ENCODE assay signal across 8 cellular contexts in the genomic region with DNA sequence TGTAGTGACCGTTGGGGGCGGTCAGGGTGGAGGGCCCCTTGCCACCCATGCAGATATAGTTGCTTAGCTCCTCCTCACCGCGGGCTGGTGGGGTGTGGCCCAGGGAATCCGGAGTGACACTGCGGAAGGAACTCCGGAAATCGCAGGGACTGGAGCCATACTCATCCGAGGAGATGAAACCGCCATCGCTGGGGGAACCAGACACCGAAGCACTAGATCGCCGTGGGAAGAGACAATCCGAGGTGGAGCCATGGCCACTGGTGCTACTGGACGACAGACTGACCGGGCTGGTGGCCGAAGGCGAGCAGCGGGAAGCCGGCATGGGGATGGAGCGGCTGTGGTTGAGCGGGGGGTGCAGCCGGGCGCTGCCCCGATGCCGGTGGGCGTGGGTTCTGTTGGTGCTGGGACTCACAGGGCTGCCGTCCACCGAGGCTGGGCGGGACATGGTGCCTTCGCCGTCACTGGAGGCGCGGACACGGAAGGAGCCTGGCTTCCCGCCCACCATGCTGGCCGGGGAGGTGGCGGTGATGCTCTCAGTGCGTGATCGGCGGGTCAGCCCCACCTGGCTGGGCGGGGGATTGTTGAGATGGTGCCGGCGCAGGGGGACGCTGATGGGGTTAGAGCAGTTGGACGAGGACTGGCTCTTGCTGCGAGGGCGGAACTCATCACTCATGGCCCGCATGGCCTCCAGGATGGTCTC. TPM values are rescaled to one million over a fixed set of nuclear protein-coding genes. Genes with fewer than 3 reads are reported as not detected.
DNase-seq lines count a peak whose midpoint lies in the region; ATAC-seq, FAIRE-seq and TF ChIP-seq lines count a peak whose summit lies in the region.

No MANE protein-coding gene starts in this region.

- peak overlapping the region; percentile 71 for H3K9ac ChIP-seq in muscle layer of colon (ENCODE audit: low read length)

- peak overlapping the region; percentile 96 for H3K4me2 ChIP-seq in A549

- H3K4me3 ChIP-seq in A549 (peak overlapping the region; percentile 80), ectodermal cell (ENCODE audit: insufficient read depth, low read depth, low read length) (peak overlapping the region; percentile 92), muscle layer of colon (ENCODE audit: low read depth in 1 of 2, low read length in 2 of 2) (peak overlapping the region; percentile 83 to 96)

- H3K27me3 ChIP-seq in ectodermal cell (ENCODE audit: control insufficient read depth, insufficient read depth, low read length, poor library complexity, severe bottlenecking) (no peaks in the 10 kb centered on the region), muscle layer of colon (ENCODE audit: control insufficient read depth in 1 of 2, insufficient read depth in 2 of 2, low read length in 2 of 2) (no peaks in the 10 kb centered on the region)

- TF ChIP-seq EP300 in A549 (IDR thresholded peaks at IDR 0.05), result no peak

- TF ChIP-seq RAD21 in A549 (conservative IDR thresholded peaks at IDR 0.05 in 1 of 2, IDR thresholded peaks at IDR 0.05 in 1 of 2), result no peak

- CTCF ChIA-PET in A549 (lab: Yijun Ruan, JAX), result interaction anchor here (0.8 to 1.6 kb wide), 5 partner anchors 18 to 908 kb away, joined by 3 to 5 read pairs (median 4); no protein-coding TSS in a partner anchor

- TF ChIP-seq POLR2A in A549 (IDR thresholded peaks at IDR 0.05; ENCODE audit: low read length), result no peak

- POLR2A ChIA-PET in A549 (lab: Yijun Ruan, JAX), result interaction anchor here (1.0 to 2.0 kb wide), 3 partner anchors 612 to 682 kb away, joined by 3 to 7 read pairs (median 3); no protein-coding TSS in a partner anchor

- DNase-seq in A549 (ENCODE audit: low read depth in 1 of 2, low spot score in 1 of 2) (no peak), HT-29 (ENCODE audit: low spot score) (peak; percentile 74), iPS-NIHi11 (ENCODE audit: low spot score) (no peak)
- DNase-seq in stimulated activated CD4-positive, alpha-beta T cell treated with anti-CD3 and anti-CD28 coated beads, Interleukin-12 subunit alpha, Interleukin-12 subunit beta, amount 100 ng/mL, for 4 hours, result no peak

- no peak for TF ChIP-seq CTCF in A549 (IDR thresholded peaks at IDR 0.05)

- WGBS in A549 (ENCODE audit: missing lambda C conversion rate), result 96% methylated on average over 39 of the region's 50 CpGs
- 96 to 97% methylated on average over 50 of the region's 50 CpGs for WGBS in ectodermal cell, 2 experiments

- H3K27ac ChIP-seq in A549, result peak overlapping the region; percentile 95 to 100; a peak in 3 of 6 replicates
- H3K27ac ChIP-seq in ectodermal cell (ENCODE audit: insufficient read depth, low read depth, low read length, poor library complexity, severe bottlenecking), result no peak overlapping the region
- H3K27ac ChIP-seq in muscle layer of colon (ENCODE audit: low read depth, low read length), result peak overlapping the region; percentile 88

- H3K9me3 ChIP-seq in A549, result no peaks in the 10 kb centered on the region
- H3K9me3 ChIP-seq in ectodermal cell (ENCODE audit: control insufficient read depth, low read length), result no peaks in the 10 kb centered on the region
- H3K9me3 ChIP-seq in muscle layer of colon (ENCODE audit: low read length), result no peaks in the 10 kb centered on the region

- H3K36me3 ChIP-seq in ectodermal cell (ENCODE audit: control insufficient read depth, insufficient read depth, low read length), result peaks cover 14% of the 10 kb centered on the region
- H3K36me3 ChIP-seq in muscle layer of colon (ENCODE audit: insufficient read depth, low read length), result peaks cover 10% of the 10 kb centered on the region

- H3K4me1 ChIP-seq in A549 (peaks cover 51% of the 10 kb centered on the region), ectodermal cell (ENCODE audit: control insufficient read depth, insufficient read depth, low read length) (peaks cover 19% of the 10 kb centered on the region), muscle layer of colon (ENCODE audit: insufficient read depth, low read length) (peaks cover 34% of the 10 kb centered on the region)

- no peak for ATAC-seq in A549
- no peak for ATAC-seq in HG02763 (IDR thresholded peaks at IDR 0.05; ENCODE audit: unreplicated experiment)
- no peak for ATAC-seq in HG03457 (IDR thresholded peaks at IDR 0.05; ENCODE audit: unreplicated experiment)

- FAIRE-seq in A549 (lab: Jason Lieb, UNC), result no peak

TF ChIP-seq in A549, 52 proteins besides CTCF, POLR2A, EP300 and RAD21:
- TF ChIP-seq EHMT2 (IDR thresholded peaks at IDR 0.05; ENCODE audit: low read depth), result no peak
- TF ChIP-seq, protein P1, sequence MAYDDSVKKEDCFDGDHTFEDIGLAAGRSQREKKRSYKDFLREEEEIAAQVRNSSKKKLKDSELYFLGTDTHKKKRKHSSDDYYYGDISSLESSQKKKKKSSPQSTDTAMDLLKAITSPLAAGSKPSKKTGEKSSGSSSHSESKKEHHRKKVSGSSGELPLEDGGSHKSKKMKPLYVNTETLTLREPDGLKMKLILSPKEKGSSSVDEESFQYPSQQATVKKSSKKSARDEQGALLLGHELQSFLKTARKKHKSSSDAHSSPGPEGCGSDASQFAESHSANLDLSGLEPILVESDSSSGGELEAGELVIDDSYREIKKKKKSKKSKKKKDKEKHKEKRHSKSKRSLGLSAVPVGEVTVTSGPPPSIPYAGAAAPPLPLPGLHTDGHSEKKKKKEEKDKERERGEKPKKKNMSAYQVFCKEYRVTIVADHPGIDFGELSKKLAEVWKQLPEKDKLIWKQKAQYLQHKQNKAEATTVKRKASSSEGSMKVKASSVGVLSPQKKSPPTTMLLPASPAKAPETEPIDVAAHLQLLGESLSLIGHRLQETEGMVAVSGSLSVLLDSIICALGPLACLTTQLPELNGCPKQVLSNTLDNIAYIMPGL (CRISPR knock-in tag; IDR thresholded peaks at IDR 0.05; ENCODE audit: borderline replicate concordance), result no peak
- no peak for TF ChIP-seq HOXB5 (CRISPR knock-in tag; IDR thresholded peaks at IDR 0.05)
- TF ChIP-seq JUN (IDR thresholded peaks at IDR 0.05), result 0 out of 5 replicates have a peak, but pooled peaks of 1 of the 2 experiments have one; percentile 20

RNA-seq across cellular contexts. Expression of a gene that starts 2.2 kb away (rescaled TPM):
- polyA plus RNA-seq in A549 (2011; rRNA removed) (10.4 and 12.9 TPM in 2 replicates), A549 (2017; fragmentation: RNase III; extraction: RNeasy Plus Mini Kit Qiagen cat#74134 plus additional on column Dnase treatment) (13.1 to 15.6 TPM (median 13.9 TPM) in 3 replicates)
- polyA plus RNA-seq in A549 (2012; cell fraction: cytosol; rRNA removed), result 13.4 and 20.3 TPM in 2 replicates
- 15.9 and 22.7 TPM in 2 replicates for polyA plus RNA-seq in A549 (2012; cell fraction: nucleus; rRNA removed)
- 22.6 and 23.6 TPM in 2 replicates for polyA minus RNA-seq in A549 (2011; rRNA and poly(A)+ RNA removed)
- total RNA-seq in HT-29 (2014; rRNA removed; shearing (Covaris generic)), result 44.5 and 54.0 TPM in 2 replicates
- 24.0 TPM for polyA plus RNA-seq in ectodermal cell (2013, experiment 1 of 4)
- polyA plus RNA-seq in ectodermal cell (2013, experiment 2 of 4), result 18.5 TPM
- 16.4 TPM for polyA plus RNA-seq in ectodermal cell (2013, experiment 3 of 4)
- 18.7 TPM for polyA plus RNA-seq in ectodermal cell (2013, experiment 4 of 4)

RNA-seq across cellular contexts. Expression of a gene that starts 38.4 kb away (rescaled TPM):
- polyA plus RNA-seq in A549 (2011; rRNA removed), result 46.9 and 50.6 TPM in 2 replicates
- 4.9 and 6.1 TPM in 2 replicates for polyA plus RNA-seq in A549 (2012; cell fraction: cytosol; rRNA removed)
- polyA plus RNA-seq in A549 (2012; cell fraction: nucleus; rRNA removed), result 5.1 and 6.0 TPM in 2 replicates
- 8.3 to 8.6 TPM (median 8.6 TPM) in 3 replicates for polyA plus RNA-seq in A549 (2017; fragmentation: RNase III; extraction: RNeasy Plus Mini Kit Qiagen cat#74134 plus additional on column Dnase treatment)
- polyA minus RNA-seq in A549 (2011; rRNA and poly(A)+ RNA removed), result 60.9 and 78.3 TPM in 2 replicates
- total RNA-seq in HT-29 (2014; rRNA removed; shearing (Covaris generic)), result 1.7 and 8.7 TPM in 2 replicates
- 28.2 TPM for polyA plus RNA-seq in ectodermal cell (2013, experiment 1 of 4)
- polyA plus RNA-seq in ectodermal cell (2013, experiment 2 of 4), result 33.1 TPM
- 18.6 TPM for polyA plus RNA-seq in ectodermal cell (2013, experiment 3 of 4)
- polyA plus RNA-seq in ectodermal cell (2013, experiment 4 of 4), result 25.1 TPM
